In genomic region chr6:17706580-17707370, GRCh38 we compare ENCODE assay signal across 8 cellular contexts. TPM values are rescaled to one million over a fixed set of nuclear protein-coding genes. Genes with fewer than 3 reads are reported as not detected.
DNase-seq lines count a peak whose midpoint lies in the region; ATAC-seq and TF ChIP-seq lines count a peak whose summit lies in the region.

NUP153 (minus strand) TSS chr6:17706925; CDS start chr6:17706387, 538 bp downstream.

- peak; percentile 59 for ATAC-seq in GM21619 (IDR thresholded peaks at IDR 0.05; ENCODE audit: unreplicated experiment)

- H3K27me3 ChIP-seq in PC-9 (ENCODE audit: insufficient read depth, low read depth) = no peaks in the 10 kb centered on the region

- DNase-seq in DMS153 (lab: John Stamatoyannopoulos, UW) = peak; percentile 96
- DNase-seq in Jurkat, Clone E6-1 (ENCODE audit: low read depth, low spot score) = peak; percentile 98
- DNase-seq in PC-9 = peak; percentile 91 to 99
- DNase-seq in activated T-cell treated with anti-CD3 and anti-CD28 coated beads, Interleukin-2, amount 50 U/mL, for 1 hour = peak; percentile 100
- peak; percentile 62 for DNase-seq in epithelial cell of proximal tubule (ENCODE audit: low read depth)
- peak; percentile 100 for DNase-seq in mucosa of gallbladder (ENCODE audit: low spot score)
- DNase-seq in stimulated activated CD8-positive, alpha-beta memory T cell treated with anti-CD3 and anti-CD28 coated beads, Interleukin-4, amount 100 ng/mL, for 4 hours (ENCODE audit: low read depth in 2 of 2, low spot score in 1 of 2) = peak; percentile 99 to 100

- peaks cover 31% of the 10 kb centered on the region; the same call in 1 of the 2 replicates for H4K20me1 ChIP-seq in PC-9 (ENCODE audit: insufficient read depth)

- peaks cover 24% of the 10 kb centered on the region for H3K4me1 ChIP-seq in PC-9 (replicated peaks; ENCODE audit: insufficient read depth)

- CTCF ChIA-PET in PC-9 (lab: Charles Lee) = interaction anchor here (0.5 kb wide), 1 partner anchor 112 kb away, joined by 5 read pairs; no protein-coding TSS in a partner anchor

- H3K4me2 ChIP-seq in PC-9 = peak within 1 kb of the TSS; percentile 92

- intact Hi-C loops in PC-9 (cut with micrococcal nuclease; ENCODE audit: unreplicated experiment) = loop anchor here (2.0 kb wide), 1 partner anchor 16 kb away; no protein-coding TSS in a partner anchor

- peaks cover 49% of the 10 kb centered on the region for H3K79me2 ChIP-seq in PC-9 (ENCODE audit: low read depth)

- H3K36me3 ChIP-seq in PC-9 (ENCODE audit: low read depth) = no peaks in the 10 kb centered on the region

- peak within 1 kb of the TSS; percentile 89 for H3K27ac ChIP-seq in PC-9

- H3K4me3 ChIP-seq in Jurkat, Clone E6-1 (ENCODE audit: low read length) = peak within 1 kb of the TSS; percentile 82
- H3K4me3 ChIP-seq in PC-9 = peak within 1 kb of the TSS; percentile 73
- H3K4me3 ChIP-seq in epithelial cell of proximal tubule (ENCODE audit: low read depth, low read length) = peak within 1 kb of the TSS; percentile 92

- TF ChIP-seq CTCF in PC-9 (conservative IDR thresholded peaks at IDR 0.05) (no peak), epithelial cell of proximal tubule (conservative IDR thresholded peaks at IDR 0.05; ENCODE audit: low read depth, low read length) (no peak)

- no peaks in the 10 kb centered on the region for H3K9me2 ChIP-seq in PC-9 (ENCODE audit: insufficient read depth)

- no TSS peak for BruUV-seq in PC-9 (replicated peaks; lab: Mats Ljungman, UMichigan)

- POLR2A ChIA-PET in PC-9 (lab: Charles Lee; ENCODE audit: unreplicated experiment) = interaction anchor here (0.5 to 1.1 kb wide), 7 partner anchors 9 to 556 kb away, joined by 3 to 11 read pairs (median 5); partner anchors contain the start of gene CAP2

- peak within 1 kb of the TSS; percentile 87 for H2AFZ ChIP-seq in PC-9

- no peaks in the 10 kb centered on the region for H3K9me3 ChIP-seq in PC-9 (ENCODE audit: insufficient read depth, low read depth)

- H3F3A ChIP-seq in PC-9 (ENCODE audit: insufficient read depth, low read depth) = peaks cover 18% of the 10 kb centered on the region

RNA-seq across cellular contexts. Expression of gene NUP153, which starts in this region (rescaled TPM):
- polyA plus RNA-seq in Jurkat, Clone E6-1 (2012; ENCODE audit: insufficient read depth, insufficient read length) = 37.8 TPM
- total RNA-seq in PC-9 (2021) (50.7 and 74.1 TPM in 2 replicates), epithelial cell of proximal tubule (30.7 and 45.6 TPM in 2 replicates), mucosa of gallbladder (28.5 TPM)

Comparison
In these comparisons a context has a peak if more than half of its experiments do, and no peak if none do; other contexts are left out.
1. Peak in every context shown above with its lines: DNase-seq, ATAC-seq, H3K4me3 ChIP-seq and H3K27ac ChIP-seq.